21 cellular contexts compared by ENCODE assay signal in the genomic region with DNA sequence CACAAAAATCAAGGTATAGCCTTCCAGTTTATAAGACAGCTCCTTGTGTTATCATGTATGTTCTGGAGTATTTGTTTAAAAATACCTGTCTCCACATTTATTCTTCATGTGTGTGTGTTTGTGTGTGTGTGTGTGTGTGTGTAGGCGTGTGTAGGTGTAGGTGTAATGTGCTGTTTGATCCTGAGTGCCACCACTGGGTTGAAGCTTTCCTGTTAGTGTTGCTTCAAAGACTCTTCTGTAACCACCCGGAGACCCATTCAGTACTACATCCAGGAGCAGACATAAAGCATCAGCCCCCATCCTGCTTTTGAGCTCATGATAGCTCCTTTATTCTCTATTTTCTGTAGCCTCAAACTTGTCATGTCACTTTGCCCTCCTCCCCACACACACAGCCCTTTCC. TPM values are rescaled to one million over a fixed set of nuclear protein-coding genes. Genes with fewer than 3 reads are reported as not detected.
DNase-seq lines count a peak whose midpoint lies in the region; ATAC-seq, FAIRE-seq and TF ChIP-seq lines count a peak whose summit lies in the region.
"Had no signal": no experiment of that assay in that cellular context is flagged by ENCODE, and none has a peak within 500 bp of the region (broad histone marks: within the 10 kb centered on the region; RNA-seq: fewer than 3 reads in every experiment).

No MANE protein-coding gene starts in this region.

- no peak for TF ChIP-seq POLR2A in GM12891 (IDR thresholded peaks at IDR 0.05; ENCODE audit: low read depth, low read length)

- H3F3A ChIP-seq in PC-9 (ENCODE audit: insufficient read depth, low read depth), result peaks cover 46% of the 10 kb centered on the region

- TF ChIP-seq CTCF in PC-9 (conservative IDR thresholded peaks at IDR 0.05), result no peak
- TF ChIP-seq CTCF in right atrium auricular region (IDR thresholded peaks at IDR 0.05), result no peak

- CTCF ChIA-PET in activated naive CD4-positive, alpha-beta T cell treated with anti-CD3 and anti-CD28 coated beads, Interleukin-2, amount 10 ng/mL, durations not matched to agents 7 days and 5 days (lab: Charles Lee), result no interaction called here
- CTCF ChIA-PET in PC-9 (lab: Charles Lee), result interaction anchor here (0.6 kb wide), 1 partner anchor 246 kb away, joined by 3 read pairs; no protein-coding TSS in a partner anchor

- POLR2A ChIA-PET in PC-9 (lab: Charles Lee; ENCODE audit: unreplicated experiment), result interaction anchor here (0.7 kb wide), 1 partner anchor 263 kb away, joined by 3 read pairs; no protein-coding TSS in a partner anchor
- POLR2A ChIA-PET in naive thymus-derived CD8-positive, alpha-beta T cell (lab: Charles Lee), result interaction anchor here (0.8 to 2.2 kb wide), 3 partner anchors 12 to 70 kb away, joined by 3 to 6 read pairs (median 3); no protein-coding TSS in a partner anchor

- no TSS peak for BruUV-seq in PC-9 (replicated peaks; lab: Mats Ljungman, UMichigan)

- H3K36me3 ChIP-seq in PC-9 (ENCODE audit: low read depth) (0 out of 2 replicates have a peak, but pooled peaks cover under 1% of the 10 kb centered on the region), right atrium auricular region (no peaks in the 10 kb centered on the region)

- peak overlapping the region; percentile 34 for H3K27ac Mint-ChIP-seq in activated naive CD4-positive, alpha-beta T cell treated with anti-CD3 and anti-CD28 coated beads, Interleukin-2, amount 10 ng/mL, durations not matched to agents 7 days and 5 days
- H3K27ac Mint-ChIP-seq in naive thymus-derived CD8-positive, alpha-beta T cell, result peak overlapping the region in 9 of 10 donors; percentile 3 to 92 (median 53)
- H3K27ac Mint-ChIP-seq: CD14-positive monocyte, IgD-negative memory B cell had no signal

- peaks cover 23% of the 10 kb centered on the region for H3K4me1 Mint-ChIP-seq in activated naive CD4-positive, alpha-beta T cell treated with anti-CD3 and anti-CD28 coated beads, Interleukin-2, amount 10 ng/mL, durations not matched to agents 7 days and 5 days
- peaks cover 13 to 30% (median 21%) of the 10 kb centered on the region in 4 donors for H3K4me1 Mint-ChIP-seq in naive thymus-derived CD8-positive, alpha-beta T cell

- peaks cover 18% of the 10 kb centered on the region for H3K79me2 ChIP-seq in PC-9 (ENCODE audit: low read depth)

- peak; percentile 23 for FAIRE-seq in GM12891 (lab: Jason Lieb, UNC)
- FAIRE-seq: D721Med, G401.6, GM12892, GM18507, HepG2 had no signal

- H3K4me3 ChIP-seq in PC-9 (no peak overlapping the region), right atrium auricular region (no peak overlapping the region)
- H3K4me3 ChIP-seq: BLaER1 had no signal

- no peaks in the 10 kb centered on the region for H3K36me3 Mint-ChIP-seq in activated naive CD4-positive, alpha-beta T cell treated with anti-CD3 and anti-CD28 coated beads, Interleukin-2, amount 10 ng/mL, durations not matched to agents 7 days and 5 days
- no peaks in the 10 kb centered on the region for H3K36me3 Mint-ChIP-seq in naive thymus-derived CD8-positive, alpha-beta T cell
- H3K36me3 Mint-ChIP-seq: CD14-positive monocyte, IgD-negative memory B cell had no signal

- H3K4me2 ChIP-seq in PC-9, result peak overlapping the region; percentile 75; the same call in 1 of the 2 replicates
- H3K4me2 ChIP-seq: BLaER1 had no signal

- ATAC-seq in naive thymus-derived CD8-positive, alpha-beta T cell, result peak; percentile 16 to 42
- no peak for ATAC-seq in GM19035 (IDR thresholded peaks at IDR 0.05; ENCODE audit: unreplicated experiment)
- ATAC-seq: HepG2 had no signal

- no peaks in the 10 kb centered on the region for H3K9me2 ChIP-seq in PC-9 (ENCODE audit: insufficient read depth)

- H4K20me1 ChIP-seq in PC-9 (ENCODE audit: insufficient read depth), result no peaks in the 10 kb centered on the region

- H3K9me3 ChIP-seq in PC-9 (ENCODE audit: insufficient read depth, low read depth) (no peaks in the 10 kb centered on the region), right atrium auricular region (no peaks in the 10 kb centered on the region)

- H3K4me1 ChIP-seq in PC-9 (replicated peaks; ENCODE audit: insufficient read depth) (peaks cover 54% of the 10 kb centered on the region), right atrium auricular region (peaks cover 0 to 3% of the 10 kb centered on the region in 2 donors)

- peaks cover 4% of the 10 kb centered on the region for H3K27me3 Mint-ChIP-seq in activated naive CD4-positive, alpha-beta T cell treated with anti-CD3 and anti-CD28 coated beads, Interleukin-2, amount 10 ng/mL, durations not matched to agents 7 days and 5 days
- no peaks in the 10 kb centered on the region for H3K27me3 Mint-ChIP-seq in naive thymus-derived CD8-positive, alpha-beta T cell

- H3K27me3 ChIP-seq in PC-9 (ENCODE audit: insufficient read depth, low read depth) (no peaks in the 10 kb centered on the region), right atrium auricular region (no peaks in the 10 kb centered on the region)

- peak overlapping the region; percentile 97 for H3K27ac ChIP-seq in PC-9
- H3K27ac ChIP-seq in right atrium auricular region, result no peak overlapping the region
- H3K27ac ChIP-seq: BLaER1 had no signal

- DNase-seq in activated naive CD4-positive, alpha-beta T cell treated with anti-CD3 and anti-CD28 coated beads, Interleukin-2, amount 10 ng/mL, durations not matched to agents 7 days and 5 days, result no peak
- no peak for DNase-seq in activated naive CD4-positive, alpha-beta T cell treated with Interleukin-2 at 50 U/mL for 16 hours
- DNase-seq in GM12891 (ENCODE audit: insufficient read length, low spot score) (no peak), PC-9 (no peak), NCI-H446 (lab: John Stamatoyannopoulos, UW) (no peak), right atrium auricular region (ENCODE audit: low spot score) (no peak)
- DNase-seq in naive thymus-derived CD8-positive, alpha-beta T cell, result peak in 8 of 10 donors; percentile 4 to 63 (median 26)
- DNase-seq: 8988T, COR-L47, GOT3, H7 had no signal

- intact Hi-C loops in PC-9 (cut with micrococcal nuclease; ENCODE audit: unreplicated experiment), result no loop called here

- H3K4me3 Mint-ChIP-seq in activated naive CD4-positive, alpha-beta T cell treated with anti-CD3 and anti-CD28 coated beads, Interleukin-2, amount 10 ng/mL, durations not matched to agents 7 days and 5 days, result no peak overlapping the region
- H3K4me3 Mint-ChIP-seq in naive thymus-derived CD8-positive, alpha-beta T cell, result peak overlapping the region in 7 of 10 donors; percentile 5 to 64 (median 8)
- H3K4me3 Mint-ChIP-seq: CD14-positive monocyte; CD8-positive, alpha-beta memory T cell; IgD-negative memory B cell had no signal

- H2AFZ ChIP-seq in PC-9, result peak overlapping the region; percentile 72; the same call in 1 of the 2 replicates

- H3K9me3 Mint-ChIP-seq in activated naive CD4-positive, alpha-beta T cell treated with anti-CD3 and anti-CD28 coated beads, Interleukin-2, amount 10 ng/mL, durations not matched to agents 7 days and 5 days, result no peaks in the 10 kb centered on the region
- no peaks in the 10 kb centered on the region for H3K9me3 Mint-ChIP-seq in naive thymus-derived CD8-positive, alpha-beta T cell
- H3K9me3 Mint-ChIP-seq: CD8-positive, alpha-beta memory T cell; IgD-negative memory B cell had no signal

TF ChIP-seq in GM12891, 5 proteins besides CTCF, POLR2A, EP300 and RAD21:
- TF ChIP-seq POU2F2 (IDR thresholded peaks at IDR 0.05; ENCODE audit: low read depth, low read length) (no peak), SPI1 (IDR thresholded peaks at IDR 0.05; ENCODE audit: low read depth, low read length) (no peak)

RNA-seq across cellular contexts. Expression of a gene that starts 3.0 kb away (rescaled TPM):
- polyA plus RNA-seq in GM12891 (2012; ENCODE audit: low read depth, missing spikeins), result 5.0 TPM
- total RNA-seq in PC-9 (2021) (84.2 and 108 TPM in 2 replicates), right atrium auricular region (10 to 100 TPM; 10.6 to 11.4 TPM)
- 10 to 100 TPM in 1 of 2 experiments, 1 to 10 TPM in 1; 9.6 to 12.3 TPM for total RNA-seq in naive thymus-derived CD8-positive, alpha-beta T cell
- polyA plus RNA-seq in naive thymus-derived CD8-positive, alpha-beta T cell, result 1 to 10 TPM; 4.1 to 7.5 (median 5.8) TPM

RNA-seq across cellular contexts. Expression of a gene that starts 59.3 kb away (rescaled TPM):
- polyA plus RNA-seq in GM12891 (2012; ENCODE audit: low read depth, missing spikeins), result 22.1 TPM
- total RNA-seq in PC-9 (2021) (44.6 and 55.4 TPM in 2 replicates), right atrium auricular region (1 to 10 TPM; 7.6 to 8.3 TPM)
- 10 to 100 TPM; 20.6 to 22.1 TPM for total RNA-seq in naive thymus-derived CD8-positive, alpha-beta T cell
- polyA plus RNA-seq in naive thymus-derived CD8-positive, alpha-beta T cell, result 10 to 100 TPM in 1 of 3 donors, 1 to 10 TPM in 2; 7.3 to 17.0 (median 7.4) TPM

Comparison
In these comparisons a context has a peak if more than half of its experiments do, and no peak if none do; other contexts are left out.
1. DNase-seq: peak in naive thymus-derived CD8-positive, alpha-beta T cell (8 of 10); none in activated naive CD4-positive, alpha-beta T cell treated with anti-CD3 and anti-CD28 coated beads, Interleukin-2, amount 10 ng/mL, durations not matched to agents 7 days and 5 days (single experiment), activated naive CD4-positive, alpha-beta T cell treated with Interleukin-2 at 50 U/mL for 16 hours (single experiment), GM12891 (single experiment), PC-9 (0 of 2), NCI-H446 (0 of 2) and right atrium auricular region (single experiment).